In the genomic region with DNA sequence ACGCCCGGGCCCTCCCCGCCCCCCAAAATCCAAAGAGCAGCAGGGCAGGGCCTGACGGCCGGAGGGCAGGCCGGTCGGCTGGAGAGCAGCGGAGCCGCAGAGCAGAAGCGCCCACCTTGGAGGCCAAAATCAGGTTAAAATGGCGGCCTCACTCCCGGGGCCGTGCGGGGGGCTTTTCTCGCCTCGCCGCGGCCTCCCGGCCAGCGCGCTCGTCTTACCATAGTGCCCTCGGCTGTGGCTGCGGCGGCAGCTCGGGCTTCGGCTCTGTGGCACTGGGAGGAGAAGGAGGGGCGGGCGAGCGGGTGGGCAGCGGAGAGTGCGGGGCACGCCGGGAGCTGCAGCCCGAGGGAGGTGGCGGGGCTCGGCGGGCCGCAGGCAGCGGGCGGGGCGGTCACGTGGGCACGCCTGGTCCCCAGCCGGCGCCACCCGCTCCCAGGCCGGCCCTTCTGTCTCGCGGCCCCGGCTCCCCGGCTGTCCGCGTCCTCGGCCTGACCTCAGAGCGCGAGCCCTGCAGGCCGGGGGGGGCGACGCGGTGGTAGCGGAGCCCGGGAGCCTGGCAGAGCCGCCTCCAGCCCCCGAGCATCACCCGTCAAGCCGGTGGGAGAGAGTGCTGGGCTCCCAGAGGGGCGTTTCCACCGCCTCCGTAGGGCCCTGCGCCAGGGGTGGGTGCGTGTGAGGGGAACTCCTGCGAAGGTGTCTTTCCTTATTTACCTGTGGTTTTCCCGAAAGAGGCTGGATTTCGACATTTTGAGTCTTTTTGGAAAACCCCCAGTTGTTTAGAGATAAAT, we compare ENCODE assay signal across 8 cellular contexts. TPM values are rescaled to one million over a fixed set of nuclear protein-coding genes. Genes with fewer than 3 reads are reported as not detected.
DNase-seq lines count a peak whose midpoint lies in the region; ATAC-seq and TF ChIP-seq lines count a peak whose summit lies in the region.

A gene (minus strand): TSS at position 274 of the 788 bp plus-strand sequence. CDS start 53 bp downstream, at position 221.

- H3K27me3 Mint-ChIP-seq in activated naive CD8-positive, alpha-beta T cell treated with anti-CD3 and anti-CD28 coated beads for 36 hours = no peaks in the 10 kb centered on the region

- H3K9me3 ChIP-seq in HEK293 (ENCODE audit: control insufficient read depth, insufficient read depth, low read depth, low read length) = no peaks in the 10 kb centered on the region
- H3K9me3 ChIP-seq in ovary = no peaks in the 10 kb centered on the region
- no peaks in the 10 kb centered on the region for H3K9me3 ChIP-seq in thoracic aorta

- peak within 1 kb of the TSS; percentile 88 for H3K4me3 Mint-ChIP-seq in activated naive CD8-positive, alpha-beta T cell treated with anti-CD3 and anti-CD28 coated beads for 36 hours

- peak; percentile 87 for ATAC-seq in SK-N-SH treated with all-trans-retinoic acid at 6 μM for 48 hours
- ATAC-seq in thoracic aorta (ENCODE audit: insufficient number of reproducible peaks, low FRiP score, low read depth) = peak; percentile 86

- H3K27ac ChIP-seq in HEK293 (ENCODE audit: extremely low read depth, low read depth, low read length) = peak within 1 kb of the TSS; percentile 82
- peak within 1 kb of the TSS; percentile 93 to 95 for H3K27ac ChIP-seq in ovary
- H3K27ac ChIP-seq in thoracic aorta = peak within 1 kb of the TSS; percentile 98 to 99

- H3K9me3 Mint-ChIP-seq in activated naive CD8-positive, alpha-beta T cell treated with anti-CD3 and anti-CD28 coated beads for 36 hours = no peaks in the 10 kb centered on the region

- peak; percentile 68 for TF ChIP-seq POLR2A in ovary (IDR thresholded peaks at IDR 0.05)

- H3K4me3 ChIP-seq in GM06990 (replicated peaks; ENCODE audit: low read depth, low read length) (peak within 1 kb of the TSS; percentile 86), HEK293 (ENCODE audit: low read depth, low read length) (peak within 1 kb of the TSS; percentile 81), ovary (peak within 1 kb of the TSS; percentile 98), thoracic aorta (peak within 1 kb of the TSS; percentile 99)

- peak; percentile 85 for DNase-seq in GM06990 (ENCODE audit: extremely low read depth, insufficient read length)
- DNase-seq in MV-4-11 (lab: John Stamatoyannopoulos, UW) = peak; percentile 46
- peak; percentile 80 for DNase-seq in activated naive CD8-positive, alpha-beta T cell treated with anti-CD3 and anti-CD28 coated beads for 36 hours
- DNase-seq in head of caudate nucleus = peak; percentile 81 to 97 (median 93)
- peak; percentile 81 to 87 (median 84) for DNase-seq in ovary
- DNase-seq in thoracic aorta (ENCODE audit: low spot score) = peak; percentile 50

- TF ChIP-seq CTCF in GM06990 (IDR thresholded peaks at IDR 0.05; ENCODE audit: insufficient read depth, low read length, poor library complexity, severe bottlenecking) = no peak
- no peak for TF ChIP-seq CTCF in HEK293 (tag by site-specific recombination; IDR thresholded peaks at IDR 0.05)
- no peak for TF ChIP-seq CTCF in ovary (IDR thresholded peaks at IDR 0.05)
- TF ChIP-seq CTCF in thoracic aorta (IDR thresholded peaks at IDR 0.05) = no peak

- 1 to 2% (median 1%) methylated on average over 50 to 75 of the region's 75 CpGs for WGBS in ovary, 3 donors

- CTCF ChIA-PET in HEK293 (lab: Yijun Ruan, JAX) = interaction anchor here (1.1 kb wide), 1 partner anchor 9 kb away, joined by 5 read pairs; no protein-coding TSS in a partner anchor

- no peaks in the 10 kb centered on the region for H3K36me3 ChIP-seq in GM06990 (ENCODE audit: control insufficient read depth, insufficient read depth, low read length)
- H3K36me3 ChIP-seq in HEK293 (ENCODE audit: control insufficient read depth in 2 of 2, insufficient read depth in 1 of 2, low read length in 2 of 2) = peaks cover 11 to 20% of the 10 kb centered on the region in 2 experiments
- no peaks in the 10 kb centered on the region for H3K36me3 ChIP-seq in ovary
- peaks cover 4% of the 10 kb centered on the region for H3K36me3 ChIP-seq in thoracic aorta

- peaks cover 32% of the 10 kb centered on the region for H3K4me1 Mint-ChIP-seq in activated naive CD8-positive, alpha-beta T cell treated with anti-CD3 and anti-CD28 coated beads for 36 hours

- no peak for TF ChIP-seq EP300 in ovary (IDR thresholded peaks at IDR 0.05)

- H3K4me1 ChIP-seq in HEK293 (ENCODE audit: control insufficient read depth, insufficient read depth, low read length) (peaks cover 24% of the 10 kb centered on the region), ovary (ENCODE audit: insufficient read depth) (peaks cover 5% of the 10 kb centered on the region), thoracic aorta (ENCODE audit: control insufficient read depth in 1 of 2, low read depth in 2 of 2) (peaks cover 30 to 46% of the 10 kb centered on the region in 2 donors)

- H3K27ac Mint-ChIP-seq in activated naive CD8-positive, alpha-beta T cell treated with anti-CD3 and anti-CD28 coated beads for 36 hours = peak within 1 kb of the TSS; percentile 86

- H3K36me3 Mint-ChIP-seq in activated naive CD8-positive, alpha-beta T cell treated with anti-CD3 and anti-CD28 coated beads for 36 hours = peaks cover 15% of the 10 kb centered on the region

- H3K27me3 ChIP-seq in GM06990 (replicated peaks; ENCODE audit: control insufficient read depth, insufficient read depth, low read length) (no peaks in the 10 kb centered on the region), ovary (no peaks in the 10 kb centered on the region), thoracic aorta (replicated peaks; ENCODE audit: insufficient read depth) (no peaks in the 10 kb centered on the region)

- POLR2A ChIA-PET in HEK293 (lab: Yijun Ruan, JAX) = interaction anchor here (0.5 to 2.6 kb wide), 7 partner anchors 8 to 407 kb away, joined by 3 to 17 read pairs (median 3); a partner anchor contains a TSS

- intact Hi-C loops in head of caudate nucleus (cut with DNase I) = loop anchor here (2.0 to 10.0 kb wide), 2 partner anchors 84 to 160 kb away; a partner anchor contains a TSS
- intact Hi-C loops in ovary (cut with DNase I) = no loop called here

TF ChIP-seq in HEK293, 187 proteins besides CTCF, POLR2A, EP300 and RAD21 (continues in another document):
- TF ChIP-seq ZFHX2 (tag by site-specific recombination; conservative IDR thresholded peaks at IDR 0.05) (peak; percentile 58), ZBTB7A (tag by site-specific recombination; IDR thresholded peaks at IDR 0.05; ENCODE audit: low read depth) (0 out of 2 replicates have a peak, but pooled peaks have one; percentile 39), ZBTB20 (tag by site-specific recombination; IDR thresholded peaks at IDR 0.05) (peak; percentile 79), GLIS1 (tag by site-specific recombination; IDR thresholded peaks at IDR 0.05) (peak; percentile 84)
- TF ChIP-seq, protein P1, sequence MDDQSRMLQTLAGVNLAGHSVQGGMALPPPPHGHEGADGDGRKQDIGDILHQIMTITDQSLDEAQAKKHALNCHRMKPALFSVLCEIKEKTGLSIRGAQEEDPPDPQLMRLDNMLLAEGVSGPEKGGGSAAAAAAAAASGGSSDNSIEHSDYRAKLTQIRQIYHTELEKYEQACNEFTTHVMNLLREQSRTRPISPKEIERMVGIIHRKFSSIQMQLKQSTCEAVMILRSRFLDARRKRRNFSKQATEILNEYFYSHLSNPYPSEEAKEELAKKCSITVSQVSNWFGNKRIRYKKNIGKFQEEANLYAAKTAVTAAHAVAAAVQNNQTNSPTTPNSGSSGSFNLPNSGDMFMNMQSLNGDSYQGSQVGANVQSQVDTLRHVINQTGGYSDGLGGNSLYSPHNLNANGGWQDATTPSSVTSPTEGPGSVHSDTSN (CRISPR knock-in tag; IDR thresholded peaks at IDR 0.05) = no peak; the same call in 1 of the 2 replicates
- TF ChIP-seq, protein P2, sequence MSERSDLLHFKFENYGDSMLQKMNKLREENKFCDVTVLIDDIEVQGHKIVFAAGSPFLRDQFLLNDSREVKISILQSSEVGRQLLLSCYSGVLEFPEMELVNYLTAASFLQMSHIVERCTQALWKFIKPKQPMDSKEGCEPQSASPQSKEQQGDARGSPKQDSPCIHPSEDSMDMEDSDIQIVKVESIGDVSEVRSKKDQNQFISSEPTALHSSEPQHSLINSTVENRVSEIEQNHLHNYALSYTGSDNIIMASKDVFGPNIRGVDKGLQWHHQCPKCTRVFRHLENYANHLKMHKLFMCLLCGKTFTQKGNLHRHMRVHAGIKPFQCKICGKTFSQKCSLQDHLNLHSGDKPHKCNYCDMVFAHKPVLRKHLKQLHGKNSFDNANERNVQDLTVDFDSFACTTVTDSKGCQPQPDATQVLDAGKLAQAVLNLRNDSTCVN (tag by site-specific recombination; optimal IDR thresholded peaks at IDR 0.05) = peak; percentile 80

TF ChIP-seq in SK-N-SH treated with all-trans-retinoic acid at 6 μM for 48 hours, 23 proteins besides CTCF, POLR2A, EP300 and RAD21:
- 0 out of 2 replicates have a peak, but pooled peaks have one; percentile 24 for TF ChIP-seq ZNF8 (CRISPR knock-in tag; IDR thresholded peaks at IDR 0.05)
- no peak for TF ChIP-seq CSDC2 (CRISPR knock-in tag; IDR thresholded peaks at IDR 0.05)
- TF ChIP-seq, protein P3, sequence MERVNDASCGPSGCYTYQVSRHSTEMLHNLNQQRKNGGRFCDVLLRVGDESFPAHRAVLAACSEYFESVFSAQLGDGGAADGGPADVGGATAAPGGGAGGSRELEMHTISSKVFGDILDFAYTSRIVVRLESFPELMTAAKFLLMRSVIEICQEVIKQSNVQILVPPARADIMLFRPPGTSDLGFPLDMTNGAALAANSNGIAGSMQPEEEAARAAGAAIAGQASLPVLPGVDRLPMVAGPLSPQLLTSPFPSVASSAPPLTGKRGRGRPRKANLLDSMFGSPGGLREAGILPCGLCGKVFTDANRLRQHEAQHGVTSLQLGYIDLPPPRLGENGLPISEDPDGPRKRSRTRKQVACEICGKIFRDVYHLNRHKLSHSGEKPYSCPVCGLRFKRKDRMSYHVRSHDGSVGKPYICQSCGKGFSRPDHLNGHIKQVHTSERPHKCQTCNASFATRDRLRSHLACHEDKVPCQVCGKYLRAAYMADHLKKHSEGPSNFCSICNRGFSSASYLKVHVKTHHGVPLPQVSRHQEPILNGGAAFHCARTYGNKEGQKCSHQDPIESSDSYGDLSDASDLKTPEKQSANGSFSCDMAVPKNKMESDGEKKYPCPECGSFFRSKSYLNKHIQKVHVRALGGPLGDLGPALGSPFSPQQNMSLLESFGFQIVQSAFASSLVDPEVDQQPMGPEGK (CRISPR knock-in tag; IDR thresholded peaks at IDR 0.05; ENCODE audit: borderline replicate concordance) = no peak
- TF ChIP-seq ZNF565 (CRISPR knock-in tag; conservative IDR thresholded peaks at IDR 0.05; ENCODE audit: low read depth) = no peak

RNA-seq across cellular contexts. Expression of the gene that starts here (rescaled TPM):
- 1 to 10 TPM; 7.8 to 9.9 TPM for total RNA-seq in activated naive CD8-positive, alpha-beta T cell treated with anti-CD3 and anti-CD28 coated beads for 36 hours
- total RNA-seq in ovary (10 to 100 TPM; 48.3 to 85.7 (median 70.7) TPM), thoracic aorta (100 to 1,000 TPM in 1 of 2 donors, 10 to 100 TPM in 1; 94.6 to 127 TPM)
- 100 to 1,000 TPM in 1 of 2 donors, 10 to 100 TPM in 1; 43.0 to 194 TPM for polyA plus RNA-seq in ovary

Comparison
In these comparisons a context has a peak if more than half of its experiments do, and no peak if none do; other contexts are left out.
1. Peak in every context shown above with its lines: DNase-seq, ATAC-seq, H3K4me3 ChIP-seq and H3K27ac ChIP-seq.
2. RNA of the gene that starts here (total RNA-seq): 94.6 to 127 TPM in thoracic aorta and 48.3 to 85.7 TPM in ovary; 7.8 to 9.9 TPM in activated naive CD8-positive, alpha-beta T cell treated with anti-CD3 and anti-CD28 coated beads for 36 hours; every median in the first group is over 4 times any median in the second.